1 cellular context compared by ENCODE assay signal in genomic region chr1:15574741-15575140, GRCh38.
TF ChIP-seq lines count a peak whose summit lies in the region.

No MANE protein-coding gene starts in this region.

TF ChIP-seq in liver, 16 proteins besides CTCF, POLR2A, EP300 and RAD21 (continued from another document):
- TF ChIP-seq ZBTB33 (IDR thresholded peaks at IDR 0.05) (no peak), SP1 (IDR thresholded peaks at IDR 0.05) (peak; percentile 48), HNF4A (conservative IDR thresholded peaks at IDR 0.05) (peak; percentile 31 to 63), EGR1 (IDR thresholded peaks at IDR 0.05; ENCODE audit: low read depth in 2 of 2) (no peak), NR2F2 (IDR thresholded peaks at IDR 0.05) (no peak), FOXA2 (IDR thresholded peaks at IDR 0.05) (peak; percentile 47), YY1 (IDR thresholded peaks at IDR 0.05) (peak; percentile 60), GABPA (IDR thresholded peaks at IDR 0.05 in 1 of 2, conservative IDR thresholded peaks at IDR 0.05 in 1 of 2) (peak in 1 of 2 donors; percentile 19), FOXA1 (IDR thresholded peaks at IDR 0.05) (peak; percentile 25), HNF4G (IDR thresholded peaks at IDR 0.05) (no peak), RXRA (IDR thresholded peaks at IDR 0.05) (peak; percentile 44 to 74), ATF3 (IDR thresholded peaks at IDR 0.05) (no peak)
- TF ChIP-seq, protein P1, sequence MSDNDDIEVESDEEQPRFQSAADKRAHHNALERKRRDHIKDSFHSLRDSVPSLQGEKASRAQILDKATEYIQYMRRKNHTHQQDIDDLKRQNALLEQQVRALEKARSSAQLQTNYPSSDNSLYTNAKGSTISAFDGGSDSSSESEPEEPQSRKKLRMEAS (IDR thresholded peaks at IDR 0.05), result peak; percentile 32
TF ChIP-seq in liver: peak in this region for 9.
